ENCODE assay signal across 21 cellular contexts in genomic region chr9:20447291-20447690, GRCh38.
A peak's percentile ranks its signal among the peaks of the same experiment; 100 is the strongest.
DNase-seq lines count a peak whose midpoint lies in the region; ATAC-seq, FAIRE-seq and TF ChIP-seq lines count a peak whose summit lies in the region.
"Had no signal": no experiment of that assay in that cellular context is flagged by ENCODE, and none has a peak within 500 bp of the region (broad histone marks: within the 10 kb centered on the region; RNA-seq: fewer than 3 reads in every experiment).

No MANE protein-coding gene starts in this region.

- H3K27ac ChIP-seq in HepG2 (ENCODE audit: extremely low read length, insufficient read depth, low read length) (no peak overlapping the region), tibial nerve (no peak overlapping the region)
- H3K27ac ChIP-seq: BLaER1 treated with 17β-estradiol and CSF1 and Interleukin-3, amounts not matched to agents 10 nM and 100 nM had no signal

- intact Hi-C loops in HepG2 (cut with micrococcal nuclease; ENCODE audit: unreplicated experiment), result no loop called here

- H3K36me3 ChIP-seq in HepG2 (replicated peaks in 1 of 2; ENCODE audit: control insufficient read depth in 1 of 2, insufficient read depth in 2 of 2, low read length in 2 of 2) (no peaks in the 10 kb centered on the region), tibial nerve (no peaks in the 10 kb centered on the region)
- H3K36me3 ChIP-seq: BLaER1 treated with 17β-estradiol and CSF1 and Interleukin-3, amounts not matched to agents 10 nM and 100 nM; MG63 had no signal

- no peak overlapping the region for H3K9ac ChIP-seq in HepG2 (ENCODE audit: insufficient read depth, low read depth, low read length)
- H3K9ac ChIP-seq: BLaER1 treated with 17β-estradiol and CSF1 and Interleukin-3, amounts not matched to agents 10 nM and 100 nM; SK-N-SH had no signal

- CTCF ChIA-PET in HepG2 (lab: Yijun Ruan, JAX; ENCODE audit: low intra/inter-chr PET ratio, low total read pairs), result no interaction called here

- DNase-seq in COLO668 (lab: John Stamatoyannopoulos, UW; ENCODE audit: unreplicated experiment) (peak; percentile 5), GM19239 (ENCODE audit: insufficient read length, low spot score) (no peak), NCI-H774 (lab: John Stamatoyannopoulos, UW) (peak; percentile 22), HepG2 (ENCODE audit: low spot score) (peak; percentile 8), tibial nerve (ENCODE audit: low spot score in 2 of 2) (no peak), amygdala (lab: John Stamatoyannopoulos, UW) (no peak)
- DNase-seq: ACHN; CD4-positive, alpha-beta memory T cell; DMS153; EL; GF-D8; Karpas-422; MG63; NCI-H187 treated with DMSO at 0.1 percent for 48 hours; NCI-H2107; NCI-H446 treated with DMSO at 0.1 percent for 48 hours; SIG-M5; SK-N-SH had no signal

- FAIRE-seq in GM19239 (lab: Jason Lieb, UNC) (peak; percentile 8), HepG2 (lab: Jason Lieb, UNC) (no peak)
- FAIRE-seq: H54 had no signal

- TF ChIP-seq EP300 in HepG2 (IDR thresholded peaks at IDR 0.05; ENCODE audit: low read depth in 2 of 2, low read length in 2 of 2) (no peak), HepG2 (CRISPR knock-in tag; IDR thresholded peaks at IDR 0.05; ENCODE audit: borderline replicate concordance) (no peak), tibial nerve (IDR thresholded peaks at IDR 0.05) (no peak)

- no peak for TF ChIP-seq POLR2A in HepG2 (IDR thresholded peaks at IDR 0.05; ENCODE audit: insufficient read depth in 1 of 2, low read depth in 2 of 2, low read length in 2 of 2)
- no peak for TF ChIP-seq POLR2A in tibial nerve (IDR thresholded peaks at IDR 0.05)

- no peak overlapping the region for H3K4me2 ChIP-seq in HepG2 (ENCODE audit: low read depth, low read length)
- H3K4me2 ChIP-seq: BLaER1 treated with 17β-estradiol and CSF1 and Interleukin-3, amounts not matched to agents 10 nM and 100 nM; SK-N-SH had no signal

- H4K20me1 ChIP-seq in HepG2 (ENCODE audit: insufficient read depth, low read length), result no peaks in the 10 kb centered on the region
- H4K20me1 ChIP-seq: BLaER1 treated with 17β-estradiol and CSF1 and Interleukin-3, amounts not matched to agents 10 nM and 100 nM had no signal

- H3K4me3 ChIP-seq in HepG2 (replicated peaks in 1 of 3; ENCODE audit: insufficient read depth in 1 of 3, low read depth in 2 of 3, low read length in 3 of 3), result no peak overlapping the region
- no peak overlapping the region for H3K4me3 ChIP-seq in tibial nerve
- H3K4me3 ChIP-seq: BLaER1 treated with 17β-estradiol and CSF1 and Interleukin-3, amounts not matched to agents 10 nM and 100 nM; MG63 had no signal

- no TSS peak for BruUV-seq in HepG2 (replicated peaks; lab: Mats Ljungman, UMichigan)

- H3K79me2 ChIP-seq in HepG2 (ENCODE audit: insufficient read depth, low read length), result no peaks in the 10 kb centered on the region

- no peak for ATAC-seq in HepG2
- no peak for ATAC-seq in GM21390 (IDR thresholded peaks at IDR 0.05; ENCODE audit: unreplicated experiment)

- TF ChIP-seq CTCF in HepG2 (CRISPR knock-in tag; IDR thresholded peaks at IDR 0.05) (no peak), tibial nerve (IDR thresholded peaks at IDR 0.05) (no peak)

- in situ Hi-C loops in HepG2 (cut with HindIII; ENCODE audit: extremely low pct_ligation_motif_present, low pct_unique_long_range_greater_than_20kb), result no loop called here

- POLR2A ChIA-PET in HepG2 (lab: Yijun Ruan, JAX), result no interaction called here

- H3K9me3 ChIP-seq in HepG2 (ENCODE audit: low read length) (no peaks in the 10 kb centered on the region), tibial nerve (no peaks in the 10 kb centered on the region)
- H3K9me3 ChIP-seq: BLaER1 treated with 17β-estradiol and CSF1 and Interleukin-3, amounts not matched to agents 10 nM and 100 nM; MG63; SK-N-SH had no signal

- no peaks in the 10 kb centered on the region for H3K27me3 ChIP-seq in HepG2 (ENCODE audit: control insufficient read depth in 1 of 2, insufficient read depth in 2 of 2, low read length in 2 of 2)
- no peaks in the 10 kb centered on the region for H3K27me3 ChIP-seq in tibial nerve
- H3K27me3 ChIP-seq: BLaER1 treated with 17β-estradiol and CSF1 and Interleukin-3, amounts not matched to agents 10 nM and 100 nM; MG63 had no signal

- no peak overlapping the region for H2AFZ ChIP-seq in HepG2 (ENCODE audit: low read length)

- no peak for TF ChIP-seq RAD21 in HepG2 (CRISPR knock-in tag; IDR thresholded peaks at IDR 0.05)

- H3K4me1 ChIP-seq in HepG2 (ENCODE audit: insufficient read depth, low read length) (no peaks in the 10 kb centered on the region), tibial nerve (no peaks in the 10 kb centered on the region)

TF ChIP-seq in HepG2, 621 proteins besides CTCF, POLR2A, EP300 and RAD21 (continues in another document):
- TF ChIP-seq FOXA3 (CRISPR knock-in tag; IDR thresholded peaks at IDR 0.05) (peak; percentile 36; the same call in 1 of the 2 replicates), TP53 (CRISPR knock-in tag; conservative IDR thresholded peaks at IDR 0.05) (no peak), PAXIP1 (CRISPR knock-in tag; conservative IDR thresholded peaks at IDR 0.05) (0 out of 2 replicates have a peak, but pooled peaks have one; percentile 21), FUBP1 (CRISPR knock-in tag; IDR thresholded peaks at IDR 0.05; ENCODE audit: borderline replicate concordance) (no peak), HHEX (CRISPR knock-in tag; IDR thresholded peaks at IDR 0.05) (peak; percentile 45; the same call in 1 of the 2 replicates), MXD1 (CRISPR knock-in tag; IDR thresholded peaks at IDR 0.05) (no peak), MNT (IDR thresholded peaks at IDR 0.05) (no peak), RFX1 (IDR thresholded peaks at IDR 0.05) (no peak), SOX6 (IDR thresholded peaks at IDR 0.05) (no peak), SOX6 (CRISPR knock-in tag; IDR thresholded peaks at IDR 0.05) (peak; percentile 36; the same call in 1 of the 2 replicates), POLR2AphosphoS5 (IDR thresholded peaks at IDR 0.05; ENCODE audit: low read depth, low read length) (no peak), ZNF235 (CRISPR knock-in tag; IDR thresholded peaks at IDR 0.05; ENCODE audit: borderline replicate concordance) (no peak), BATF2 (CRISPR knock-in tag; IDR thresholded peaks at IDR 0.05) (no peak)

Comparison
In these comparisons a context has a peak if more than half of its experiments do, and no peak if none do; other contexts are left out.
1. DNase-seq: peak in COLO668 (single experiment), NCI-H774 (single experiment) and HepG2 (single experiment); none in GM19239 (single experiment), tibial nerve (0 of 2) and amygdala (0 of 56).